In genomic region chr17:69269174-69269998, GRCh38 we compare ENCODE assay signal across 10 cellular contexts. TPM values are rescaled to one million over a fixed set of nuclear protein-coding genes. Genes with fewer than 3 reads are reported as not detected.
DNase-seq lines count a peak whose midpoint lies in the region; ATAC-seq and TF ChIP-seq lines count a peak whose summit lies in the region.
"Had no signal": no experiment of that assay in that cellular context is flagged by ENCODE, and none has a peak within 500 bp of the region (broad histone marks: within the 10 kb centered on the region; RNA-seq: fewer than 3 reads in every experiment).

No MANE protein-coding gene starts in this region.

- H3K4me3 Mint-ChIP-seq in progenitor cell of endocrine pancreas (ENCODE audit: low read depth), result no peak overlapping the region

- H3K79me2 ChIP-seq in SK-N-SH (ENCODE audit: insufficient read depth), result no peaks in the 10 kb centered on the region

- no peaks in the 10 kb centered on the region for H3K9me3 Mint-ChIP-seq in progenitor cell of endocrine pancreas (ENCODE audit: low read depth)

- H3K4me3 ChIP-seq in HFF-Myc (replicated peaks; ENCODE audit: low read depth, low read length), result no peak overlapping the region
- peak overlapping the region in 1 of 2 experiments; percentile 20; a peak in 1 of 4 replicates for H3K4me3 ChIP-seq in SK-N-SH (ENCODE audit: low read depth in 2 of 2, low read length in 1 of 2)
- no peak overlapping the region for H3K4me3 ChIP-seq in fibroblast of the aortic adventitia (ENCODE audit: low read depth, low read length)
- H3K4me3 ChIP-seq in skeletal muscle cell (ENCODE audit: low read depth, low read length), result no peak overlapping the region

- H3K27me3 Mint-ChIP-seq in progenitor cell of endocrine pancreas, result no peaks in the 10 kb centered on the region

- TF ChIP-seq CTCF in HFF-Myc (IDR thresholded peaks at IDR 0.05; ENCODE audit: low read depth, low read length, missing control alignments), result no peak
- TF ChIP-seq CTCF in SK-N-SH (IDR thresholded peaks at IDR 0.05), result no peak
- TF ChIP-seq CTCF in fibroblast of the aortic adventitia (IDR thresholded peaks at IDR 0.05; ENCODE audit: insufficient read depth, low read length), result no peak
- no peak for TF ChIP-seq CTCF in progenitor cell of endocrine pancreas (IDR thresholded peaks at IDR 0.05; ENCODE audit: unreplicated experiment)

- no peaks in the 10 kb centered on the region for H3K27me3 ChIP-seq in SK-N-SH (ENCODE audit: insufficient read depth)

- H3K9me3 ChIP-seq in SK-N-SH, result 0 out of 2 replicates have a peak, but pooled peaks cover 3% of the 10 kb centered on the region

- no peaks in the 10 kb centered on the region for H4K20me1 ChIP-seq in SK-N-SH (ENCODE audit: insufficient read depth)

- H3K9me2 ChIP-seq in SK-N-SH, result 0 out of 2 replicates have a peak, but pooled peaks cover 4% of the 10 kb centered on the region

- CTCF ChIA-PET in SK-N-SH (lab: Yijun Ruan, JAX), result no interaction called here

- no peaks in the 10 kb centered on the region for H3K36me3 Mint-ChIP-seq in progenitor cell of endocrine pancreas (ENCODE audit: insufficient read depth)

- peak overlapping the region; percentile 22; the same call in 1 of the 2 replicates for H3K9ac ChIP-seq in SK-N-SH

- POLR2A ChIA-PET in SK-N-SH (lab: Yijun Ruan, JAX), result no interaction called here

- peak; percentile 9 for DNase-seq in HFF-Myc (ENCODE audit: extremely low read depth, low read depth)
- no peak for DNase-seq in SK-N-SH
- DNase-seq in fibroblast of the aortic adventitia (ENCODE audit: low read depth), result peak; percentile 79
- DNase-seq in skeletal muscle cell (ENCODE audit: low read depth), result peak; percentile 41
- DNase-seq in NCI-H2196 treated with DMSO at 0.1 percent for 48 hours (lab: John Stamatoyannopoulos, UW; ENCODE audit: unreplicated experiment), result no peak
- no peak for DNase-seq in progenitor cell of endocrine pancreas (ENCODE audit: low spot score, unreplicated experiment)
- DNase-seq: activated CD8-positive, alpha-beta memory T cell treated with anti-CD3 and anti-CD28 coated beads, Interleukin-2, amount 50 U/mL, for 48 hours; NCI-H187; retina had no signal

- no peak for ATAC-seq in HG02571 (IDR thresholded peaks at IDR 0.05; ENCODE audit: unreplicated experiment)

- H3K36me3 ChIP-seq in SK-N-SH (replicated peaks in 1 of 2; ENCODE audit: control insufficient read depth in 1 of 2, insufficient read depth in 2 of 2, low read length in 1 of 2), result peaks cover 0 to 2% of the 10 kb centered on the region in 2 experiments

- peak in 1 of 2 experiments; percentile 89; a peak in 3 of 4 replicates for TF ChIP-seq EP300 in SK-N-SH (IDR thresholded peaks at IDR 0.05; ENCODE audit: borderline replicate concordance in 1 of 2, low read depth in 1 of 2, low read length in 1 of 2)

- H3K4me1 ChIP-seq in SK-N-SH (ENCODE audit: control insufficient read depth in 1 of 2, insufficient read depth in 2 of 2, low read depth in 1 of 2, low read length in 1 of 2), result peaks cover 0 to 8% of the 10 kb centered on the region in 2 experiments; a peak in 3 of 4 replicates

- 48% methylated on average over 6 of the region's 6 CpGs for WGBS in SK-N-SH (ENCODE audit: low lambda C conversion rate)

- H3K27ac Mint-ChIP-seq in progenitor cell of endocrine pancreas, result no peak overlapping the region

- peak overlapping the region; percentile 22 to 69; a peak in 3 of 4 replicates for H3K27ac ChIP-seq in SK-N-SH (ENCODE audit: low read depth in 2 of 2, low read length in 1 of 2)

- peak overlapping the region; percentile 38 for H2AFZ ChIP-seq in SK-N-SH (ENCODE audit: low read depth)

- H3K4me1 Mint-ChIP-seq in progenitor cell of endocrine pancreas (ENCODE audit: low read depth), result no peaks in the 10 kb centered on the region

- H3K4me2 ChIP-seq in SK-N-SH, result peak overlapping the region; percentile 48

- no peak for TF ChIP-seq RAD21 in SK-N-SH (IDR thresholded peaks at IDR 0.05; ENCODE audit: low read length)

- H3F3A ChIP-seq in SK-N-SH (replicated peaks; ENCODE audit: insufficient read depth), result peaks cover 24% of the 10 kb centered on the region

TF ChIP-seq in SK-N-SH, 30 proteins besides CTCF, POLR2A, EP300 and RAD21 (continues in another document):
- TF ChIP-seq RCOR1 (IDR thresholded peaks at IDR 0.05; ENCODE audit: low read length), result no peak
- TF ChIP-seq FOXJ3 (CRISPR knock-in tag; IDR thresholded peaks at IDR 0.05), result no peak
- peak; percentile 92 for TF ChIP-seq TCF12 (IDR thresholded peaks at IDR 0.05)
- TF ChIP-seq MXI1 (IDR thresholded peaks at IDR 0.05; ENCODE audit: low read depth, low read length), result no peak
- TF ChIP-seq SIN3A (IDR thresholded peaks at IDR 0.05; ENCODE audit: borderline replicate concordance, low read depth, low read length), result no peak
- peak; percentile 54 for TF ChIP-seq RXRA (IDR thresholded peaks at IDR 0.05; ENCODE audit: borderline replicate concordance, low read depth)
- peak; percentile 65; the same call in 1 of the 2 replicates for TF ChIP-seq FOSL2 (IDR thresholded peaks at IDR 0.05; ENCODE audit: borderline replicate concordance, low read depth)
- no peak; the same call in 1 of the 2 replicates for TF ChIP-seq USF1 (IDR thresholded peaks at IDR 0.05; ENCODE audit: borderline replicate concordance, low read depth)
- TF ChIP-seq CHD2 (IDR thresholded peaks at IDR 0.05; ENCODE audit: low read length, partially characterized antibody), result no peak
- no peak for TF ChIP-seq USF2 (IDR thresholded peaks at IDR 0.05; ENCODE audit: borderline replicate concordance, low read depth, low read length)
- no peak for TF ChIP-seq TAF1 (IDR thresholded peaks at IDR 0.05; ENCODE audit: borderline replicate concordance, low read depth, low read length)
- peak; percentile 44; the same call in 1 of the 2 replicates for TF ChIP-seq MAX (IDR thresholded peaks at IDR 0.05; ENCODE audit: low read depth)
- peak; percentile 42; the same call in 1 of the 2 replicates for TF ChIP-seq POLR2AphosphoS5 (IDR thresholded peaks at IDR 0.05; ENCODE audit: low read depth, low read length)
- no peak for TF ChIP-seq REST (IDR thresholded peaks at IDR 0.05; ENCODE audit: low read depth, low read length)
- no peak for TF ChIP-seq GATA2 (CRISPR knock-in tag; IDR thresholded peaks at IDR 0.05)
- peak; percentile 71; the same call in 1 of the 2 replicates for TF ChIP-seq FOXM1 (IDR thresholded peaks at IDR 0.05; ENCODE audit: low read depth)

RNA-seq across cellular contexts. Expression of gene ABCA10, which starts 40.8 kb away (rescaled TPM):
- polyA plus RNA-seq in SK-N-SH (2012; rRNA removed), result 0.07 and 0.11 TPM in 2 replicates
- polyA plus RNA-seq in SK-N-SH (2012; cell fraction: cytosol; rRNA removed), result 0.05 and 0.10 TPM in 2 replicates
- polyA plus RNA-seq in SK-N-SH (2012; cell fraction: nucleus; rRNA removed), result 0.38 and 0.48 TPM in 2 replicates
- total RNA-seq in fibroblast of the aortic adventitia (ENCODE audit: low replicate concordance) (2.8 and 7.5 TPM in 2 replicates), progenitor cell of endocrine pancreas (0.17 and 0.44 TPM in 2 replicates)

RNA-seq across cellular contexts. Expression of gene ABCA5, which starts 57.5 kb away (rescaled TPM):
- 2.0 and 3.6 TPM in 2 replicates for polyA plus RNA-seq in SK-N-SH (2012; rRNA removed)
- 2.1 and 2.3 TPM in 2 replicates for polyA plus RNA-seq in SK-N-SH (2012; cell fraction: cytosol; rRNA removed)
- 4.1 and 10.5 TPM in 2 replicates for polyA plus RNA-seq in SK-N-SH (2012; cell fraction: nucleus; rRNA removed)
- total RNA-seq in fibroblast of the aortic adventitia (ENCODE audit: low replicate concordance) (7.3 and 28.3 TPM in 2 replicates), progenitor cell of endocrine pancreas (10.9 and 12.7 TPM in 2 replicates)

Comparison
In these comparisons a context has a peak if more than half of its experiments do, and no peak if none do; other contexts are left out.
1. DNase-seq: peak in HFF-Myc (single experiment), fibroblast of the aortic adventitia (single experiment) and skeletal muscle cell (single experiment); none in SK-N-SH (single experiment), NCI-H2196 treated with DMSO at 0.1 percent for 48 hours (single experiment) and progenitor cell of endocrine pancreas (single experiment).